18 cellular contexts compared by ENCODE assay signal in the genomic region with DNA sequence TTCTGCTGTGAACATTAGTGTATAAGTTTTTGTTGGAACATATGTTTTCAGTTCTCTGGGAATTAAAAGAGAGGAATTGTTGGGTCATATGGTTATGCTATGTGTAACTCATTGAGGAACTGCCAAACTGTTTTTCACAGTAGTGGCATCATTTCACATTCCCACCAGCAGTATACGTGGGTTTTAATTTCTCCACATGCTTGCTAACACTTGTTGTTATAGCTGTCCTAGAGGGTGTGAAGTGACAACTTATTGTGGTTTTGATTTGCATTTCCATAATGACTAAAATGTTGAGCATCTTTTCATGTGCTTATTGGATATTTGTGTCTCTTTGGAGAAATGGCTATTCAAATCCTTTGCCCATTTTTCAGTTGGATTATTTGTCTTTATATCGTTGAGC. TPM values are rescaled to one million over a fixed set of nuclear protein-coding genes. Genes with fewer than 3 reads are reported as not detected.
DNase-seq lines count a peak whose midpoint lies in the region; ATAC-seq, FAIRE-seq and TF ChIP-seq lines count a peak whose summit lies in the region.
"Had no signal": no experiment of that assay in that cellular context is flagged by ENCODE, and none has a peak within 500 bp of the region (broad histone marks: within the 10 kb centered on the region; RNA-seq: fewer than 3 reads in every experiment).

No MANE protein-coding gene starts in this region.

- TF ChIP-seq CTCF in fibroblast of mammary gland (conservative IDR thresholded peaks at IDR 0.05; ENCODE audit: control insufficient read depth, insufficient read depth, low read depth, low read length) (no peak), GM20000 (IDR thresholded peaks at IDR 0.05; ENCODE audit: extremely low read depth, missing control alignments) (no peak), A673 (conservative IDR thresholded peaks at IDR 0.05; ENCODE audit: low read depth, low read length) (no peak)

- TF ChIP-seq POLR2A in GM12892 (IDR thresholded peaks at IDR 0.05; ENCODE audit: low read depth, low read length) = no peak

- no peaks in the 10 kb centered on the region for H3K9me3 ChIP-seq in A673 (ENCODE audit: low read depth, low read length, poor library complexity, severe bottlenecking)
- H3K9me3 ChIP-seq: BE2C, HAP-1 had no signal

- DNase-seq in GM12892 (ENCODE audit: insufficient read length) (no peak), HS-5 (ENCODE audit: low read depth) (peak; percentile 22), fibroblast of mammary gland (ENCODE audit: low read depth) (peak; percentile 5), GM20000 (ENCODE audit: low spot score) (no peak), A673 (ENCODE audit: low spot score) (no peak), mucosa of gallbladder (ENCODE audit: low spot score) (no peak), RCC 7860 (ENCODE audit: low spot score) (no peak)
- DNase-seq: BE2C; CD4-positive, alpha-beta memory T cell; DMS79 treated with DMSO at 0.1 percent for 48 hours; EL; Kasumi-1 had no signal

- no TSS peak for BruUV-seq in A673 (replicated peaks; lab: Mats Ljungman, UMichigan)

- H3K27ac ChIP-seq in A673 (ENCODE audit: low read depth, low read length, poor library complexity, severe bottlenecking) = no peak overlapping the region
- H3K27ac ChIP-seq: C4-2B had no signal

- H3K4me3 ChIP-seq in fibroblast of mammary gland (ENCODE audit: control insufficient read depth, low read depth, low read length) (no peak overlapping the region), A673 (ENCODE audit: low read depth, low read length, poor library complexity, severe bottlenecking) (no peak overlapping the region)
- H3K4me3 ChIP-seq: HAP-1, K562 had no signal

- CTCF ChIA-PET in A673 (lab: Charles Lee) = no interaction called here

- POLR2A ChIA-PET in A673 (lab: Charles Lee; ENCODE audit: low non-redundant PET) = no interaction called here

- H3K36me3 ChIP-seq in A673 (ENCODE audit: insufficient read depth, low read length, poor library complexity, severe bottlenecking) = no peaks in the 10 kb centered on the region
- H3K36me3 ChIP-seq: BE2C, HAP-1 had no signal

- no peaks in the 10 kb centered on the region for H3K4me1 ChIP-seq in A673 (ENCODE audit: insufficient read depth, low read length, poor library complexity, severe bottlenecking)
- H3K4me1 ChIP-seq: BE2C had no signal

- H3K27me3 ChIP-seq in A673 (replicated peaks; ENCODE audit: insufficient read depth, low read depth, low read length, poor library complexity) = no peaks in the 10 kb centered on the region

- ATAC-seq in GM18867 (IDR thresholded peaks at IDR 0.05; ENCODE audit: unreplicated experiment) = peak; percentile 37
- ATAC-seq: K562 had no signal

- FAIRE-seq in GM12892 (lab: Jason Lieb, UNC) (peak; percentile 50), RCC 7860 (lab: Jason Lieb, UNC) (no peak)
- FAIRE-seq: H1, K562 had no signal

- intact Hi-C loops in A673 (cut with micrococcal nuclease; ENCODE audit: unreplicated experiment) = no loop called here

RNA-seq across cellular contexts. Expression of a gene that starts 13.7 kb away (rescaled TPM):
- 1.5 TPM for polyA plus RNA-seq in GM12892 (2012; ENCODE audit: missing spikeins)
- total RNA-seq in A673 (2021) (16.5 and 16.9 TPM in 2 replicates), mucosa of gallbladder (0.09 TPM)
- total RNA-seq: A172; CD4-positive, alpha-beta memory T cell; K562 had no signal
- polyA plus RNA-seq: CD4-positive, alpha-beta memory T cell; K562 had no signal

Comparison
In these comparisons a context has a peak if more than half of its experiments do, and no peak if none do; other contexts are left out.
1. DNase-seq: peak in HS-5 (single experiment) and fibroblast of mammary gland (single experiment); none in GM12892 (single experiment), GM20000 (single experiment), A673 (single experiment), mucosa of gallbladder (single experiment) and RCC 7860 (single experiment).
2. RNA of a gene that starts 13.7 kb away (total RNA-seq): 16.5 to 16.9 TPM in A673; 0.09 TPM in mucosa of gallbladder (single experiment); every median in the first group is over 10 times any median in the second.